In genomic region chr7:120021085-120021484, GRCh38 we compare ENCODE assay signal across 17 cellular contexts.
"Had no signal": no experiment of that assay in that cellular context is flagged by ENCODE, and none has a peak within 500 bp of the region (broad histone marks: within the 10 kb centered on the region; RNA-seq: fewer than 3 reads in every experiment).

No MANE protein-coding gene starts in this region.

- H3K27me3 ChIP-seq: ascending aorta had no signal

- H3K4me3 ChIP-seq: ascending aorta, coronary artery, mucosa of descending colon, prostate gland had no signal

- H3K4me1 ChIP-seq: ascending aorta, prostate gland had no signal

- H3K27ac ChIP-seq: ascending aorta, coronary artery, prostate gland had no signal

- H3K9me3 ChIP-seq: ascending aorta, mucosa of descending colon had no signal

- H3K36me3 ChIP-seq: ascending aorta, prostate gland had no signal

- DNase-seq: activated CD4-positive, alpha-beta T cell treated with anti-CD3 and anti-CD28 coated beads, Interleukin-2, amount 50 U/mL, for 4 hours; activated CD4-positive, CD25-positive, alpha-beta regulatory T cell treated with anti-CD3 and anti-CD28 coated beads, Interleukin-2, amount 50 U/mL, for 72 hours; activated gamma-delta T cell; activated naive CD8-positive, alpha-beta T cell treated with anti-CD3 and anti-CD28 coated beads for 36 hours; activated T-cell treated with anti-CD3 and anti-CD28 coated beads, Interleukin-2, amount 50 U/mL, for 24 hours; caudate nucleus; effector memory CD4-positive, alpha-beta T cell; glutamatergic neuron; immature natural killer cell; mammary epithelial cell; mucosa of descending colon; nucleus accumbens; stimulated activated CD4-positive, alpha-beta T cell treated with anti-CD3 and anti-CD28 coated beads, Interleukin-2, amount 100 ng/mL, for 48 hours; T-helper 17 cell had no signal
